In genomic region chr4:5892321-5893012, GRCh38 we compare ENCODE assay signal across 18 cellular contexts. TPM values are rescaled to one million over a fixed set of nuclear protein-coding genes. Genes with fewer than 3 reads are reported as not detected.
DNase-seq lines count a peak whose midpoint lies in the region; ATAC-seq, FAIRE-seq and TF ChIP-seq lines count a peak whose summit lies in the region.
"Had no signal": no experiment of that assay in that cellular context is flagged by ENCODE, and none has a peak within 500 bp of the region (broad histone marks: within the 10 kb centered on the region; RNA-seq: fewer than 3 reads in every experiment).

No MANE protein-coding gene starts in this region.

- H3K27ac Mint-ChIP-seq in brain, result peak overlapping the region in 3 of 5 experiments; percentile 79 to 98 (median 98)

- TF ChIP-seq POLR2A in GM12891 (IDR thresholded peaks at IDR 0.05; ENCODE audit: low read depth, low read length), result no peak
- no peak for TF ChIP-seq POLR2A in right lobe of liver (IDR thresholded peaks at IDR 0.05)

- POLR2A ChIA-PET in A673 (lab: Charles Lee; ENCODE audit: low non-redundant PET), result no interaction called here

- H3K9me3 ChIP-seq in A673 (ENCODE audit: low read depth, low read length, poor library complexity, severe bottlenecking), result no peaks in the 10 kb centered on the region
- no peaks in the 10 kb centered on the region for H3K9me3 ChIP-seq in ES-I3 (ENCODE audit: control insufficient read depth, insufficient read depth, low read length)
- H3K9me3 ChIP-seq in mesodermal cell (ENCODE audit: control insufficient read depth, low read length), result no peaks in the 10 kb centered on the region
- no peaks in the 10 kb centered on the region for H3K9me3 ChIP-seq in right lobe of liver
- H3K9me3 ChIP-seq: prostate gland had no signal

- intact Hi-C loops in A673 (cut with micrococcal nuclease; ENCODE audit: unreplicated experiment) (loop anchor here (5.0 kb wide), 1 partner anchor 85 kb away; no protein-coding TSS in a partner anchor), right lobe of liver (cut with DNase I) (no loop called here)

- CTCF ChIA-PET in A673 (lab: Charles Lee), result no interaction called here

- H3K27me3 ChIP-seq in A673 (replicated peaks; ENCODE audit: insufficient read depth, low read depth, low read length, poor library complexity), result peaks cover 16% of the 10 kb centered on the region
- H3K27me3 ChIP-seq in right lobe of liver, result peaks cover 12 to 17% of the 10 kb centered on the region in 2 donors

- H3K4me1 ChIP-seq in A673 (ENCODE audit: insufficient read depth, low read length, poor library complexity, severe bottlenecking), result peaks cover 35% of the 10 kb centered on the region
- peaks cover 8% of the 10 kb centered on the region; the same call in 1 of the 2 replicates for H3K4me1 ChIP-seq in ES-I3 (ENCODE audit: insufficient read depth, low read length)
- no peaks in the 10 kb centered on the region for H3K4me1 ChIP-seq in mesodermal cell (ENCODE audit: control insufficient read depth, insufficient read depth, low read length, poor library complexity, severe bottlenecking)
- H3K4me1 ChIP-seq in right lobe of liver, result no peaks in the 10 kb centered on the region
- H3K4me1 ChIP-seq: prostate gland had no signal

- H3K4me3 ChIP-seq in A673 (ENCODE audit: low read depth, low read length, poor library complexity, severe bottlenecking) (peak overlapping the region; percentile 28), mesodermal cell (ENCODE audit: extremely low read depth, insufficient read depth, low read length, poor library complexity, severe bottlenecking) (peak overlapping the region; percentile 21), right lobe of liver (no peak overlapping the region)
- H3K4me3 ChIP-seq: ascending aorta, PC-9 had no signal

- peaks cover 55% of the 10 kb centered on the region for H3K4me1 Mint-ChIP-seq in brain

- 1% methylated on average over 68 to 81 of the region's 101 CpGs for WGBS in mesodermal cell (ENCODE audit: insufficient coverage in 2 of 2), 2 experiments
- WGBS in right lobe of liver (ENCODE audit: insufficient coverage, low coverage, low lambda C conversion rate, missing lambda C conversion rate), result 5% methylated on average over 12 of the region's 101 CpGs

- no TSS peak for BruUV-seq in A673 (replicated peaks; lab: Mats Ljungman, UMichigan)

- H3K36me3 ChIP-seq in A673 (ENCODE audit: insufficient read depth, low read length, poor library complexity, severe bottlenecking), result no peaks in the 10 kb centered on the region
- no peaks in the 10 kb centered on the region for H3K36me3 ChIP-seq in ES-I3 (ENCODE audit: insufficient read depth, low read length)
- H3K36me3 ChIP-seq in mesodermal cell (ENCODE audit: control insufficient read depth, insufficient read depth, low read length), result no peaks in the 10 kb centered on the region
- no peaks in the 10 kb centered on the region for H3K36me3 ChIP-seq in right lobe of liver
- H3K36me3 ChIP-seq: ascending aorta, prostate gland had no signal

- TF ChIP-seq CTCF in A673 (conservative IDR thresholded peaks at IDR 0.05; ENCODE audit: low read depth, low read length), result no peak
- no peak for TF ChIP-seq CTCF in brain (conservative IDR thresholded peaks at IDR 0.05)
- no peak for TF ChIP-seq CTCF in right lobe of liver (IDR thresholded peaks at IDR 0.05)

- H3K27ac ChIP-seq in A673 (ENCODE audit: low read depth, low read length, poor library complexity, severe bottlenecking), result no peak overlapping the region
- H3K27ac ChIP-seq in mesodermal cell (ENCODE audit: low read depth, low read length, severe bottlenecking), result no peak overlapping the region
- no peak overlapping the region for H3K27ac ChIP-seq in right lobe of liver
- H3K27ac ChIP-seq: ascending aorta, PC-9, prostate gland had no signal

- DNase-seq in A673 (ENCODE audit: low spot score), result no peak
- no peak for DNase-seq in GM12891 (ENCODE audit: insufficient read length, low spot score)
- DNase-seq in right lobe of liver, result no peak
- no peak for DNase-seq in NCI-H1048 (lab: John Stamatoyannopoulos, UW)
- DNase-seq: activated effector memory CD4-positive, alpha-beta T cell treated with anti-CD3 and anti-CD28 coated beads, Interleukin-2, amount 50 U/mL, for 16 hours; AML-193; dermis blood vessel endothelial cell; NCI-H226; PC-9 had no signal

- H3K36me3 Mint-ChIP-seq in brain, result no peaks in the 10 kb centered on the region

- peak overlapping the region; percentile 51; the same call in 1 of the 2 replicates for H3K9ac ChIP-seq in ES-I3 (ENCODE audit: low read depth, low read length)

- no peak for FAIRE-seq in GM12891 (lab: Jason Lieb, UNC)
- FAIRE-seq: HepG2 had no signal

- peaks cover 9 to 30% (median 13%) of the 10 kb centered on the region in 5 experiments for H3K9me3 Mint-ChIP-seq in brain

- peak overlapping the region; percentile 90 to 98 (median 96) for H3K4me3 Mint-ChIP-seq in brain

- H3K27me3 Mint-ChIP-seq in brain, result peaks cover 38% of the 10 kb centered on the region

- ATAC-seq in right lobe of liver (no peak), GM18909 (IDR thresholded peaks at IDR 0.05; ENCODE audit: poor library complexity, unreplicated experiment) (no peak)
- ATAC-seq: HepG2 had no signal

TF ChIP-seq in GM12891, 5 proteins besides CTCF, POLR2A, EP300 and RAD21:
- TF ChIP-seq POU2F2 (IDR thresholded peaks at IDR 0.05; ENCODE audit: low read depth, low read length), result no peak
- no peak for TF ChIP-seq SPI1 (IDR thresholded peaks at IDR 0.05; ENCODE audit: low read depth, low read length)
- no peak for TF ChIP-seq TAF1 (IDR thresholded peaks at IDR 0.05; ENCODE audit: low read depth, low read length)
- no peak for TF ChIP-seq POLR2AphosphoS5 (IDR thresholded peaks at IDR 0.05; ENCODE audit: low read depth, low read length)
- TF ChIP-seq PAX5 (IDR thresholded peaks at IDR 0.05; ENCODE audit: insufficient read depth, low read length, severe bottlenecking), result no peak
TF ChIP-seq in GM12891: peak in this region for 0.

RNA-seq across cellular contexts. Expression of gene CRMP1, which starts 0.4 kb away (rescaled TPM):
- total RNA-seq in A673 (2021), result 77.5 and 83.4 TPM in 2 replicates
- polyA plus RNA-seq in brain (ENCODE audit: insufficient read depth, low read depth, low replicate concordance), result 599 TPM
- 89.7 TPM for polyA plus RNA-seq in mesodermal cell (2013, experiment 1 of 2)
- 78.1 TPM for polyA plus RNA-seq in mesodermal cell (2013, experiment 2 of 2)
- 3.1 TPM for polyA plus RNA-seq in GM12891 (2012; ENCODE audit: low read depth, missing spikeins)
- total RNA-seq in right lobe of liver, result under 1 TPM in 3 of 6 experiments, not detected in 3; 0.09 to 0.31 (median 0.10) TPM
- total RNA-seq: activated CD8-positive, alpha-beta memory T cell treated with anti-CD3 and anti-CD28 coated beads for 36 hours; HepG2; mononuclear cell; PC-9 had no signal
- polyA plus RNA-seq: HepG2 had no signal

Comparison
In these comparisons a context has a peak if more than half of its experiments do, and no peak if none do; other contexts are left out.
1. H3K4me3 ChIP-seq: peak in A673 (single experiment) and mesodermal cell (single experiment); none in right lobe of liver (0 of 3).
2. RNA of gene CRMP1, which starts 0.4 kb away (total RNA-seq): 77.5 to 83.4 TPM in A673; 0.09 to 0.31 TPM in right lobe of liver; every median in the first group is over 10 times any median in the second.